11 cellular contexts compared by ENCODE assay signal in genomic region chr3:109803274-109803673, GRCh38.
DNase-seq lines count a peak whose midpoint lies in the region; ATAC-seq and TF ChIP-seq lines count a peak whose summit lies in the region.
"Had no signal": no experiment of that assay in that cellular context is flagged by ENCODE, and none has a peak within 500 bp of the region (broad histone marks: within the 10 kb centered on the region; RNA-seq: fewer than 3 reads in every experiment).

No MANE protein-coding gene starts in this region.

- H3K4me3 ChIP-seq in HL-60 (replicated peaks; ENCODE audit: insufficient read depth, low read length): no peak overlapping the region
- H3K4me3 ChIP-seq: skin epidermis had no signal

- no peak for DNase-seq in HL-60 (ENCODE audit: low read depth in 1 of 2, low spot score in 1 of 2)
- peak; percentile 3 for DNase-seq in amniotic epithelial cell (ENCODE audit: low read depth)
- DNase-seq in kidney tubule cell (ENCODE audit: low spot score): peak; percentile 20
- no peak for DNase-seq in SHP77 treated with DMSO at 0.1 percent for 48 hours (lab: John Stamatoyannopoulos, UW)
- DNase-seq in SIG-M5 treated with dmso at 0.1 percent for 504 hours (lab: John Stamatoyannopoulos, UW; ENCODE audit: unreplicated experiment): no peak
- DNase-seq: activated CD8-positive, alpha-beta memory T cell treated with anti-CD3 and anti-CD28 coated beads, Interleukin-2, amount 50 U/mL, for 4 hours; foreskin melanocyte had no signal

- ATAC-seq in HG02571 (IDR thresholded peaks at IDR 0.05; ENCODE audit: unreplicated experiment) (no peak), GM21515 (IDR thresholded peaks at IDR 0.05; ENCODE audit: unreplicated experiment) (no peak)

- TF ChIP-seq CTCF in C4-2B (conservative IDR thresholded peaks at IDR 0.05) (peak; percentile 43), HL-60 (IDR thresholded peaks at IDR 0.05; ENCODE audit: insufficient read depth, low read length) (peak; percentile 13)

- no peaks in the 10 kb centered on the region for H3K27me3 ChIP-seq in HL-60 (ENCODE audit: insufficient read depth, poor library complexity, severe bottlenecking)

- H3K27ac ChIP-seq in C4-2B: no peak overlapping the region
- no peak overlapping the region for H3K27ac ChIP-seq in HL-60 (replicated peaks)
- H3K27ac ChIP-seq: skin epidermis had no signal

Comparison
In these comparisons a context has a peak if more than half of its experiments do, and no peak if none do; other contexts are left out.
1. DNase-seq: peak in amniotic epithelial cell (single experiment) and kidney tubule cell (single experiment); none in HL-60 (0 of 2), SHP77 treated with DMSO at 0.1 percent for 48 hours (single experiment) and SIG-M5 treated with dmso at 0.1 percent for 504 hours (single experiment).